Comparison of ENCODE assay signal across 1 cellular context in genomic region chr4:146342600-146343192, GRCh38.
TF ChIP-seq lines count a peak whose summit lies in the region.

No MANE protein-coding gene starts in this region.

TF ChIP-seq in GM23338, 12 proteins besides CTCF, POLR2A, EP300 and RAD21 (continued from another document):
- TF ChIP-seq ZNF462 (CRISPR knock-in tag; IDR thresholded peaks at IDR 0.05) = no peak
